In the genomic region with DNA sequence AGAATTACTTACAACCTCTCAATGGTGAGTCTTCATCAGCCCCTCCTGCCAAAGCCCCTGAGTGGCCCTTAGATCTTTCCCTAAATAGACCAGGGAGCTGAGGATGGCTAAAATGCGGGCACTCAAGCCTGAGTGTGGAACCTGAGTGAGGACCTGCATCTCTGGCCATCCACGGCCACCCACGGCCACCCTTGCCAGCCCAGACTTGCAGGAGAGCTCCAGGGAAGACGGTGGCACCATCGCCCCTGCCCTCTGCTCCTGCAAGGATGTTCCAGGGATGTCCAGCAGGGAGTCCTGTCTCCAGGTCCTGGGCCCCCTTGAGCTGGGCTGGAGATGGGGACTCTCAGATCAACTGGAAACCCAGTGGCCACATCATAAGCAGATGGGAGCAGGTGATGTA, we compare ENCODE assay signal across 22 cellular contexts.
DNase-seq lines count a peak whose midpoint lies in the region; ATAC-seq, FAIRE-seq and TF ChIP-seq lines count a peak whose summit lies in the region.
"Had no signal": no experiment of that assay in that cellular context is flagged by ENCODE, and none has a peak within 500 bp of the region (broad histone marks: within the 10 kb centered on the region; RNA-seq: fewer than 3 reads in every experiment).

No MANE protein-coding gene starts in this region.

- no peak overlapping the region for H3K9ac ChIP-seq in kidney (ENCODE audit: low read length in 2 of 2)

- FAIRE-seq in kidney (lab: Jason Lieb, UNC): no peak
- FAIRE-seq: A549, D721Med, G401.6, GM12891, GM18507, GM19239 had no signal

- 93% methylated on average over 5 of the region's 5 CpGs for WGBS in right cardiac atrium

- DNase-seq in activated effector memory CD4-positive, alpha-beta T cell treated with anti-CD3 and anti-CD28 coated beads, Interleukin-2, amount 50 U/mL, for 16 hours: peak; percentile 60
- DNase-seq in activated effector memory CD4-positive, alpha-beta T cell treated with Interleukin-2 at 50 U/mL for 16 hours: no peak
- DNase-seq in cardiac septum (ENCODE audit: low spot score) (peak; percentile 63), right cardiac atrium (no peak), kidney (peak; percentile 69), RKO (ENCODE audit: low spot score) (no peak)
- DNase-seq: AML-193; Caco-2; Calu3; CD4-positive, alpha-beta T cell; CD8-positive, alpha-beta T cell; DMS79 treated with DMSO at 0.1 percent for 48 hours; GF-D8 had no signal

- H3K4me3 ChIP-seq in right cardiac atrium (ENCODE audit: low read length) (no peak overlapping the region), kidney (ENCODE audit: low read length in 2 of 2) (no peak overlapping the region)
- H3K4me3 ChIP-seq: A549 had no signal

- H3K9me3 ChIP-seq in right cardiac atrium (ENCODE audit: control insufficient read depth, low read length) (no peaks in the 10 kb centered on the region), kidney (ENCODE audit: control insufficient read depth in 1 of 2, low read length in 2 of 2) (no peaks in the 10 kb centered on the region)
- H3K9me3 ChIP-seq: A549, Caco-2 had no signal

- H3K4me1 ChIP-seq in right cardiac atrium (ENCODE audit: control insufficient read depth, insufficient read depth, low read length): no peaks in the 10 kb centered on the region
- no peaks in the 10 kb centered on the region for H3K4me1 ChIP-seq in kidney (ENCODE audit: control insufficient read depth in 1 of 2, insufficient read depth in 1 of 2, low read depth in 1 of 2, low read length in 2 of 2)
- H3K4me1 ChIP-seq: A549, Caco-2 had no signal

- no peaks in the 10 kb centered on the region for H3K27me3 ChIP-seq in right cardiac atrium (ENCODE audit: control insufficient read depth, insufficient read depth)

- no peak for TF ChIP-seq CTCF in kidney (IDR thresholded peaks at IDR 0.05; ENCODE audit: borderline replicate concordance, extremely low read depth, insufficient read depth)

- no peak overlapping the region for H3K27ac ChIP-seq in right cardiac atrium (ENCODE audit: low read length)
- H3K27ac ChIP-seq in kidney (ENCODE audit: low read depth in 2 of 2, low read length in 2 of 2): no peak overlapping the region
- H3K27ac ChIP-seq: 22Rv1, A549, C4-2B had no signal

- ATAC-seq in right cardiac atrium (no peak), GM18502 (IDR thresholded peaks at IDR 0.05; ENCODE audit: poor library complexity, unreplicated experiment) (no peak)
- ATAC-seq: A549; CD8-positive, alpha-beta T cell had no signal

- H3K36me3 ChIP-seq in kidney (ENCODE audit: control insufficient read depth in 1 of 2, insufficient read depth in 2 of 2, low read length in 2 of 2): no peaks in the 10 kb centered on the region

- intact Hi-C loops in cardiac septum (cut with DNase I): no loop called here
- intact Hi-C loops in right cardiac atrium (cut with DNase I): no loop called here
- intact Hi-C loops in kidney (cut with DNase I): no loop called here

Comparison
In these comparisons a context has a peak if more than half of its experiments do, and no peak if none do; other contexts are left out.
1. DNase-seq: peak in activated effector memory CD4-positive, alpha-beta T cell treated with anti-CD3 and anti-CD28 coated beads, Interleukin-2, amount 50 U/mL, for 16 hours (single experiment), cardiac septum (single experiment) and kidney (single experiment); none in activated effector memory CD4-positive, alpha-beta T cell treated with Interleukin-2 at 50 U/mL for 16 hours (single experiment), right cardiac atrium (0 of 3) and RKO (single experiment).